In genomic region chr1:89516055-89516454, GRCh38 we compare ENCODE assay signal across 14 cellular contexts. TPM values are rescaled to one million over a fixed set of nuclear protein-coding genes. Genes with fewer than 3 reads are reported as not detected.
A peak's percentile ranks its signal among the peaks of the same experiment; 100 is the strongest.
DNase-seq lines count a peak whose midpoint lies in the region; ATAC-seq and TF ChIP-seq lines count a peak whose summit lies in the region.
"Had no signal": no experiment of that assay in that cellular context is flagged by ENCODE, and none has a peak within 500 bp of the region (broad histone marks: within the 10 kb centered on the region; RNA-seq: fewer than 3 reads in every experiment).

No MANE protein-coding gene starts in this region.

- no peaks in the 10 kb centered on the region for H3K9me3 Mint-ChIP-seq in activated CD4-positive, alpha-beta memory T cell treated with anti-CD3 and anti-CD28 coated beads for 36 hours
- H3K9me3 Mint-ChIP-seq in activated CD4-positive, alpha-beta memory T cell treated with anti-CD3 and anti-CD28 coated beads, Interleukin-2, amount 10 ng/mL, durations not matched to agents 7 days and 5 days: peaks cover 14% of the 10 kb centered on the region
- H3K9me3 Mint-ChIP-seq: effector memory CD8-positive, alpha-beta T cell; stimulated activated memory B cell treated with anti-CD40 and anti-IgM and Interleukin-4, amounts not matched to agents 10 μg/mL and 1 μg/mL and 100 μg/mL, for 72 hours had no signal

- in situ Hi-C loops in Panc1 (cut with HindIII; ENCODE audit: low pct_unique_long_range_greater_than_20kb, low sequenced_read_pairs): no loop called here
- in situ Hi-C loops in gastrocnemius medialis (cut with MboI; ENCODE audit: low sequenced_read_pairs in 4 of 4): loop anchor here in 1 of 4 donors (25.0 kb wide), 2 partner anchors 246 to 471 kb away; partner anchors contain the start of gene ZNF326

- ATAC-seq in Panc1 (peak; percentile 86; the same call in 1 of the 2 replicates), gastrocnemius medialis (peak; percentile 94 to 98), GM18907 (IDR thresholded peaks at IDR 0.05; ENCODE audit: unreplicated experiment) (no peak), HG03025 (IDR thresholded peaks at IDR 0.05; ENCODE audit: low FRiP score, unreplicated experiment) (no peak)
- ATAC-seq: effector memory CD8-positive, alpha-beta T cell; stimulated activated memory B cell treated with anti-CD40 and anti-IgM and Interleukin-4, amounts not matched to agents 10 μg/mL and 1 μg/mL and 100 μg/mL, for 72 hours had no signal

- H3K4me1 ChIP-seq in Panc1 (ENCODE audit: control insufficient read depth, insufficient read depth, low read length): no peaks in the 10 kb centered on the region
- peaks cover 3 to 6% of the 10 kb centered on the region in 2 donors for H3K4me1 ChIP-seq in gastrocnemius medialis
- H3K4me1 ChIP-seq in ovary (ENCODE audit: insufficient read depth): peaks cover 1% of the 10 kb centered on the region

- peaks cover 22% of the 10 kb centered on the region for H3K4me1 Mint-ChIP-seq in activated CD4-positive, alpha-beta memory T cell treated with anti-CD3 and anti-CD28 coated beads for 36 hours (ENCODE audit: low read depth)
- H3K4me1 Mint-ChIP-seq in activated CD4-positive, alpha-beta memory T cell treated with anti-CD3 and anti-CD28 coated beads, Interleukin-2, amount 10 ng/mL, durations not matched to agents 7 days and 5 days: peaks cover 2% of the 10 kb centered on the region
- H3K4me1 Mint-ChIP-seq: neural crest cell; stimulated activated memory B cell treated with anti-CD40 and anti-IgM and Interleukin-4, amounts not matched to agents 10 μg/mL and 1 μg/mL and 100 μg/mL, for 72 hours had no signal

- H3K36me3 ChIP-seq in Panc1 (ENCODE audit: control insufficient read depth, insufficient read depth, low read length): no peaks in the 10 kb centered on the region
- no peaks in the 10 kb centered on the region for H3K36me3 ChIP-seq in gastrocnemius medialis
- no peaks in the 10 kb centered on the region for H3K36me3 ChIP-seq in ovary

- BruUV-seq in Panc1 (replicated peaks; lab: Mats Ljungman, UMichigan): no TSS peak

- peaks cover 10% of the 10 kb centered on the region for H3K27me3 Mint-ChIP-seq in activated CD4-positive, alpha-beta memory T cell treated with anti-CD3 and anti-CD28 coated beads for 36 hours
- peaks cover 2% of the 10 kb centered on the region for H3K27me3 Mint-ChIP-seq in activated CD4-positive, alpha-beta memory T cell treated with anti-CD3 and anti-CD28 coated beads, Interleukin-2, amount 10 ng/mL, durations not matched to agents 7 days and 5 days
- H3K27me3 Mint-ChIP-seq: stimulated activated memory B cell treated with anti-CD40 and anti-IgM and Interleukin-4, amounts not matched to agents 10 μg/mL and 1 μg/mL and 100 μg/mL, for 72 hours had no signal

- POLR2A ChIA-PET in activated CD4-positive, alpha-beta memory T cell treated with anti-CD3 and anti-CD28 coated beads for 36 hours (lab: Charles Lee): interaction anchor here (0.5 to 0.9 kb wide), 3 partner anchors 28 to 155 kb away, joined by 3 to 5 read pairs (median 3); no protein-coding TSS in a partner anchor
- POLR2A ChIA-PET in activated CD4-positive, alpha-beta memory T cell treated with anti-CD3 and anti-CD28 coated beads, Interleukin-2, amount 10 ng/mL, durations not matched to agents 7 days and 5 days (lab: Charles Lee): interaction anchor here (1.1 kb wide), 1 partner anchor 8 kb away, joined by 4 read pairs; the partner anchor contains the start of gene LRRC8B
- POLR2A ChIA-PET in Panc1 (lab: Charles Lee): no interaction called here

- CTCF ChIA-PET in activated CD4-positive, alpha-beta memory T cell treated with anti-CD3 and anti-CD28 coated beads for 36 hours (lab: Charles Lee): interaction anchor here (1.0 to 5.0 kb wide), 3 partner anchors 33 to 542 kb away, joined by 3 to 25 read pairs (median 3); no protein-coding TSS in a partner anchor
- CTCF ChIA-PET in activated CD4-positive, alpha-beta memory T cell treated with anti-CD3 and anti-CD28 coated beads, Interleukin-2, amount 10 ng/mL, durations not matched to agents 7 days and 5 days (lab: Charles Lee): interaction anchor here (1.0 to 1.7 kb wide), 2 partner anchors 14 to 33 kb away, joined by 3 to 6 read pairs; no protein-coding TSS in a partner anchor
- CTCF ChIA-PET in Panc1 (lab: Charles Lee): no interaction called here

- H3K27me3 ChIP-seq in Panc1 (ENCODE audit: control insufficient read depth, insufficient read depth, low read length): no peaks in the 10 kb centered on the region
- H3K27me3 ChIP-seq in gastrocnemius medialis: no peaks in the 10 kb centered on the region
- no peaks in the 10 kb centered on the region for H3K27me3 ChIP-seq in ovary

- H3K4me3 ChIP-seq in Panc1 (ENCODE audit: low read depth in 2 of 2, low read length in 2 of 2) (no peak overlapping the region), epithelial cell of proximal tubule (ENCODE audit: low read depth, low read length) (no peak overlapping the region), gastrocnemius medialis (no peak overlapping the region), ovary (no peak overlapping the region)
- H3K4me3 ChIP-seq: SK-N-MC had no signal

- peaks cover 13% of the 10 kb centered on the region; the same call in 1 of the 2 replicates for H3K9me3 ChIP-seq in Panc1 (ENCODE audit: control insufficient read depth, insufficient read depth, low read depth, low read length)
- no peaks in the 10 kb centered on the region for H3K9me3 ChIP-seq in gastrocnemius medialis
- H3K9me3 ChIP-seq in ovary: no peaks in the 10 kb centered on the region

- intact Hi-C loops in activated CD4-positive, alpha-beta memory T cell treated with anti-CD3 and anti-CD28 coated beads for 36 hours (cut with micrococcal nuclease): loop anchor here (2.0 kb wide), 1 partner anchor 31 kb away; no protein-coding TSS in a partner anchor
- intact Hi-C loops in Panc1 (cut with micrococcal nuclease; ENCODE audit: unreplicated experiment) (no loop called here), gastrocnemius medialis (cut with DNase I; ENCODE audit: low total_unique reads) (no loop called here), ovary (cut with DNase I) (no loop called here)

- no peak for TF ChIP-seq EP300 in ovary (IDR thresholded peaks at IDR 0.05)

- peaks cover 4% of the 10 kb centered on the region for H3K36me3 Mint-ChIP-seq in activated CD4-positive, alpha-beta memory T cell treated with anti-CD3 and anti-CD28 coated beads for 36 hours
- H3K36me3 Mint-ChIP-seq in activated CD4-positive, alpha-beta memory T cell treated with anti-CD3 and anti-CD28 coated beads, Interleukin-2, amount 10 ng/mL, durations not matched to agents 7 days and 5 days (ENCODE audit: low read depth): peaks cover 5% of the 10 kb centered on the region

- H3K27ac Mint-ChIP-seq in activated CD4-positive, alpha-beta memory T cell treated with anti-CD3 and anti-CD28 coated beads for 36 hours: peak overlapping the region; percentile 49
- no peak overlapping the region for H3K27ac Mint-ChIP-seq in activated CD4-positive, alpha-beta memory T cell treated with anti-CD3 and anti-CD28 coated beads, Interleukin-2, amount 10 ng/mL, durations not matched to agents 7 days and 5 days
- H3K27ac Mint-ChIP-seq: effector memory CD8-positive, alpha-beta T cell; stimulated activated memory B cell treated with anti-CD40 and anti-IgM and Interleukin-4, amounts not matched to agents 10 μg/mL and 1 μg/mL and 100 μg/mL, for 72 hours had no signal

- H3K4me3 Mint-ChIP-seq in activated CD4-positive, alpha-beta memory T cell treated with anti-CD3 and anti-CD28 coated beads for 36 hours: no peak overlapping the region
- H3K4me3 Mint-ChIP-seq in activated CD4-positive, alpha-beta memory T cell treated with anti-CD3 and anti-CD28 coated beads, Interleukin-2, amount 10 ng/mL, durations not matched to agents 7 days and 5 days: no peak overlapping the region
- H3K4me3 Mint-ChIP-seq: effector memory CD8-positive, alpha-beta T cell; neural crest cell; stimulated activated memory B cell treated with anti-CD40 and anti-IgM and Interleukin-4, amounts not matched to agents 10 μg/mL and 1 μg/mL and 100 μg/mL, for 72 hours had no signal

- TF ChIP-seq CTCF in Panc1 (IDR thresholded peaks at IDR 0.05) (no peak), epithelial cell of proximal tubule (conservative IDR thresholded peaks at IDR 0.05; ENCODE audit: low read depth, low read length) (no peak), gastrocnemius medialis (IDR thresholded peaks at IDR 0.05 in 4 of 5, conservative IDR thresholded peaks at IDR 0.05 in 1 of 5) (no peak), ovary (IDR thresholded peaks at IDR 0.05) (no peak)

- TF ChIP-seq POLR2A in gastrocnemius medialis (IDR thresholded peaks at IDR 0.05) (no peak), ovary (IDR thresholded peaks at IDR 0.05) (no peak)

- H3K27ac ChIP-seq in Panc1 (ENCODE audit: low read length): no peak overlapping the region
- H3K27ac ChIP-seq in gastrocnemius medialis: peak overlapping the region in 2 of 4 donors; percentile 3 to 61
- no peak overlapping the region for H3K27ac ChIP-seq in ovary
- H3K27ac ChIP-seq: SK-N-MC had no signal

- DNase-seq in activated CD4-positive, alpha-beta memory T cell treated with anti-CD3 and anti-CD28 coated beads for 36 hours: no peak
- DNase-seq in activated CD4-positive, alpha-beta memory T cell treated with anti-CD3 and anti-CD28 coated beads, Interleukin-2, amount 10 ng/mL, durations not matched to agents 7 days and 5 days: no peak
- peak; percentile 67 for DNase-seq in Panc1 (ENCODE audit: low read depth, low spot score)
- DNase-seq in epithelial cell of proximal tubule (ENCODE audit: low read depth): peak; percentile 60
- DNase-seq in gastrocnemius medialis: peak; percentile 36 to 74
- DNase-seq in ovary: no peak
- DNase-seq: activated CD4-positive, alpha-beta T cell treated with anti-CD3 and anti-CD28 coated beads, Interleukin-2, amount 50 U/mL, for 4 hours; effector memory CD8-positive, alpha-beta T cell; NCI-H510A treated with DMSO at 0.1 percent for 48 hours had no signal

- WGBS in ovary, 3 donors: 76 to 86% (median 82%) methylated on average over 4 of the region's 4 CpGs

RNA-seq across cellular contexts. Expression of gene LRRC8B, which starts 8.6 kb away (rescaled TPM):
- total RNA-seq in activated CD4-positive, alpha-beta memory T cell treated with anti-CD3 and anti-CD28 coated beads for 36 hours: 10 to 100 TPM; 41.1 to 42.1 TPM
- total RNA-seq in activated CD4-positive, alpha-beta memory T cell treated with anti-CD3 and anti-CD28 coated beads, Interleukin-2, amount 10 ng/mL, durations not matched to agents 7 days and 5 days: 10 to 100 TPM; 21.3 to 21.7 TPM
- total RNA-seq in Panc1 (2021; ENCODE audit: unreplicated experiment): 27.3 TPM
- 9.8 TPM for polyA plus RNA-seq in Panc1 (2012; ENCODE audit: insufficient read length)
- 5.0 and 12.2 TPM in 2 replicates for total RNA-seq in epithelial cell of proximal tubule
- total RNA-seq in gastrocnemius medialis: 10 to 100 TPM in 2 of 4 donors, 1 to 10 TPM in 2; 3.5 to 15.7 (median 8.5) TPM
- total RNA-seq in ovary: 1 to 10 TPM; 4.9 to 9.3 (median 6.8) TPM
- polyA plus RNA-seq in ovary: 1 to 10 TPM; 1.2 to 8.6 TPM

Comparison
In these comparisons a context has a peak if more than half of its experiments do, and no peak if none do; other contexts are left out.
1. DNase-seq: peak in Panc1 (single experiment), epithelial cell of proximal tubule (single experiment) and gastrocnemius medialis (2 of 2); none in activated CD4-positive, alpha-beta memory T cell treated with anti-CD3 and anti-CD28 coated beads for 36 hours (single experiment), activated CD4-positive, alpha-beta memory T cell treated with anti-CD3 and anti-CD28 coated beads, Interleukin-2, amount 10 ng/mL, durations not matched to agents 7 days and 5 days (single experiment) and ovary (0 of 5).
2. ATAC-seq: peak in Panc1 (single experiment) and gastrocnemius medialis (2 of 2); none in GM18907 (single experiment) and HG03025 (single experiment).